ENCODE assay signal across 8 cellular contexts in genomic region chr12:80472912-80473500, GRCh38. TPM values are rescaled to one million over a fixed set of nuclear protein-coding genes. Genes with fewer than 3 reads are reported as not detected.
DNase-seq lines count a peak whose midpoint lies in the region; ATAC-seq and TF ChIP-seq lines count a peak whose summit lies in the region.

No MANE protein-coding gene starts in this region.

- no peaks in the 10 kb centered on the region for H3K9me3 Mint-ChIP-seq in natural killer cell

- no peaks in the 10 kb centered on the region for H3K27me3 ChIP-seq in tibial artery

- H3K9me3 ChIP-seq in tibial artery: no peaks in the 10 kb centered on the region

- H3K4me1 ChIP-seq in tibial artery: no peaks in the 10 kb centered on the region

- no peak overlapping the region for H3K4me3 Mint-ChIP-seq in natural killer cell

- ATAC-seq in GM21526 (IDR thresholded peaks at IDR 0.05; ENCODE audit: low FRiP score, unreplicated experiment): peak; percentile 80
- ATAC-seq in natural killer cell: no peak

- TF ChIP-seq CTCF in tibial artery (IDR thresholded peaks at IDR 0.05): peak; percentile 34 to 62
- TF ChIP-seq CTCF in natural killer cell (IDR thresholded peaks at IDR 0.05): no peak

- peak; percentile 44 for DNase-seq in DMS114 treated with DMSO at 0.1 percent for 48 hours (lab: John Stamatoyannopoulos, UW; ENCODE audit: unreplicated experiment)
- peak; percentile 70 for DNase-seq in NAMALWA (ENCODE audit: low spot score)
- DNase-seq in SW480 (ENCODE audit: low spot score): peak; percentile 42
- DNase-seq in globus pallidus (ENCODE audit: low spot score): peak; percentile 10
- no peak for DNase-seq in tibial artery
- no peak for DNase-seq in natural killer cell
- no peak for DNase-seq in activated effector memory CD4-positive, alpha-beta T cell treated with Interleukin-2 at 50 U/mL for 16 hours

- H3K36me3 Mint-ChIP-seq in natural killer cell: no peaks in the 10 kb centered on the region

- intact Hi-C loops in tibial artery (cut with DNase I; ENCODE audit: low total_unique reads) (loop anchor here (10.0 kb wide), 1 partner anchor 292 kb away; no protein-coding TSS in a partner anchor), natural killer cell (cut with micrococcal nuclease) (no loop called here)

- no peak overlapping the region for H3K4me3 ChIP-seq in tibial artery

- H3K27ac Mint-ChIP-seq in natural killer cell: no peak overlapping the region

- no peak overlapping the region for H3K27ac ChIP-seq in tibial artery

- no peaks in the 10 kb centered on the region for H3K36me3 ChIP-seq in tibial artery

- H3K4me1 Mint-ChIP-seq in natural killer cell: no peaks in the 10 kb centered on the region

- H3K27me3 Mint-ChIP-seq in natural killer cell (ENCODE audit: low read depth in 2 of 2): no peaks in the 10 kb centered on the region

RNA-seq across cellular contexts. Expression of gene PTPRQ, which starts 29.0 kb away (rescaled TPM):
- not detected for total RNA-seq in natural killer cell

Comparison
In these comparisons a context has a peak if more than half of its experiments do, and no peak if none do; other contexts are left out.
1. DNase-seq: peak in DMS114 treated with DMSO at 0.1 percent for 48 hours (single experiment), NAMALWA (single experiment), SW480 (single experiment) and globus pallidus (single experiment); none in tibial artery (0 of 2), natural killer cell (single experiment) and activated effector memory CD4-positive, alpha-beta T cell treated with Interleukin-2 at 50 U/mL for 16 hours (single experiment).